Comparison of ENCODE assay signal across 1 cellular context in the genomic region with DNA sequence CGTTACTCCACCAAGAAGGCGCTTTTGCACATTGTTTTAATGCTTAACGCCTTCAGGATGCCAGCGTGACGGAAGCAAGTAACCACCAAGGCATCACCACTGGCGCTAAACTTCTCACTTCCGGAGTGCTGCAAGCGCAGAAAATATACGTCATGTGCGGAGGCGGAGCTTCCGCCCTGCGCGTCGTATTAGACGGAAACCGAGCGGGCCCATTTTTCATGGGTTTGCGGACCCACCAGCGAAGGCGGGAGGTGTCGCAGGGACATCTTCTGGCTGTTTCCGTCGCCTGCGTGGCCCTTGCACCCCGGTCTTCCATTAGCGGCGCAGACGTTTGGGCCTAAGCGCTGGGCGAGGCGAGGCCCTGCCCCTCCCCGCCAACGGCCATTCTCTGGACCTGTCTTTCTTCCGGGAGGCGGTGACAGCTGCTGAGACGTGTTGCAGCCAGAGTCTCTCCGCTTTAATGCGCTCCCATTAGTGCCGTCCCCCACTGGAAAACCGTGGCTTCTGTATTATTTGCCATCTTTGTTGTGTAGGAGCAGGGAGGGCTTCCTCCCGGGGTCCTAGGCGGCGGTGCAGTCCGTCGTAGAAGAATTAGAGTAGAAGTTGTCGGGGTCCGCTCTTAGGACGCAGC.
TF ChIP-seq lines count a peak whose summit lies in the region.

A gene (plus strand): TSS at position 403 of the 631 bp plus-strand sequence. CDS start 235 bp downstream, outside the sequence.

TF ChIP-seq in HepG2, 621 proteins besides CTCF, POLR2A, EP300 and RAD21 (continued from another document and continues in another):
- TF ChIP-seq, protein P1, sequence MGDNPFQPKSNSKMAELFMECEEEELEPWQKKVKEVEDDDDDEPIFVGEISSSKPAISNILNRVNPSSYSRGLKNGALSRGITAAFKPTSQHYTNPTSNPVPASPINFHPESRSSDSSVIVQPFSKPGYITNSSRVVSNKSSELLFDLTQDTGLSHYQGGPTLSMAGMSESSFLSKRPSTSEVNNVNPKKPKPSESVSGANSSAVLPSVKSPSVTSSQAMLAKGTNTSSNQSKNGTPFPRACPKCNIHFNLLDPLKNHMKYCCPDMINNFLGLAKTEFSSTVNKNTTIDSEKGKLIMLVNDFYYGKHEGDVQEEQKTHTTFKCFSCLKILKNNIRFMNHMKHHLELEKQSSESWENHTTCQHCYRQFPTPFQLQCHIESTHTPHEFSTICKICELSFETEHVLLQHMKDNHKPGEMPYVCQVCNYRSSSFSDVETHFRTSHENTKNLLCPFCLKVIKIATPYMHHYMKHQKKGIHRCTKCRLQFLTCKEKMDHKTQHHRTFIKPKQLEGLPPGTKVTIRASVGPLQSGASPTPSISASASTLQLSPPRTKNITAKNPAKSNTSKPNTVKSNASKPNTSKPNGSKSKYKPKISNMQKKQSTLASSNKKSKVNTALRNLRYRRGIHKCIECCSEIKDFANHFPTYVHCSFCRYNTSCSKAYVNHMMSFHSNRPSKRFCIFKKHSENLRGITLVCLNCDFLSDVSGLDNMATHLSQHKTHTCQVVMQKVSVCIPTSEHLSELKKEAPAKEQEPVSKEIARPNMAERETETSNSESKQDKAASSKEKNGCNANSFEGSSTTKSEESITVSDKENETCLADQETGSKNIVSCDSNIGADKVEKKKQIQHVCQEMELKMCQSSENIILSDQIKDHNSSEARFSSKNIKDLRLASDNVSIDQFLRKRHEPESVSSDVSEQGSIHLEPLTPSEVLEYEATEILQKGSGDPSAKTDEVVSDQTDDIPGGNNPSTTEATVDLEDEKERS (CRISPR knock-in tag; IDR thresholded peaks at IDR 0.05) = peak; percentile 80; the same call in 1 of the 2 replicates
- TF ChIP-seq ZNF83 (CRISPR knock-in tag; IDR thresholded peaks at IDR 0.05; ENCODE audit: borderline replicate concordance) (no peak), NR3C1 (CRISPR knock-in tag; IDR thresholded peaks at IDR 0.05) (no peak), ZNF773 (CRISPR knock-in tag; IDR thresholded peaks at IDR 0.05; ENCODE audit: borderline replicate concordance) (0 out of 2 replicates have a peak, but pooled peaks have one; percentile 19), ZNF614 (CRISPR knock-in tag; IDR thresholded peaks at IDR 0.05; ENCODE audit: borderline replicate concordance) (peak; percentile 88; the same call in 1 of the 2 replicates), SIN3A (IDR thresholded peaks at IDR 0.05; ENCODE audit: borderline replicate concordance, low read depth, low read length) (peak; percentile 91; the same call in 1 of the 2 replicates), SOX5 (CRISPR knock-in tag; IDR thresholded peaks at IDR 0.05; ENCODE audit: borderline replicate concordance) (peak; percentile 72), ZNF460 (CRISPR knock-in tag; IDR thresholded peaks at IDR 0.05; ENCODE audit: borderline replicate concordance) (no peak; the same call in 1 of the 2 replicates), PCBP1 (IDR thresholded peaks at IDR 0.05; ENCODE audit: borderline replicate concordance, low read depth, low read length) (peak; percentile 85), ETV6 (CRISPR knock-in tag; conservative IDR thresholded peaks at IDR 0.05) (no peak), ZNF331 (CRISPR knock-in tag; IDR thresholded peaks at IDR 0.05) (peak; percentile 90), NCOA2 (CRISPR knock-in tag; IDR thresholded peaks at IDR 0.05) (peak; percentile 64), SAFB2 (CRISPR knock-in tag; IDR thresholded peaks at IDR 0.05; ENCODE audit: borderline replicate concordance, low read depth) (peak; percentile 63; the same call in 1 of the 2 replicates), ZNF20 (CRISPR knock-in tag; IDR thresholded peaks at IDR 0.05) (no peak), ZNF816 (CRISPR knock-in tag; IDR thresholded peaks at IDR 0.05; ENCODE audit: borderline replicate concordance) (peak; percentile 81; the same call in 1 of the 2 replicates), ZNF619 (CRISPR knock-in tag; IDR thresholded peaks at IDR 0.05) (peak; percentile 93), HDAC1 (CRISPR knock-in tag; IDR thresholded peaks at IDR 0.05) (peak; percentile 99), ZFX (CRISPR knock-in tag; IDR thresholded peaks at IDR 0.05; ENCODE audit: low read depth) (peak; percentile 97)
- TF ChIP-seq, protein P2, sequence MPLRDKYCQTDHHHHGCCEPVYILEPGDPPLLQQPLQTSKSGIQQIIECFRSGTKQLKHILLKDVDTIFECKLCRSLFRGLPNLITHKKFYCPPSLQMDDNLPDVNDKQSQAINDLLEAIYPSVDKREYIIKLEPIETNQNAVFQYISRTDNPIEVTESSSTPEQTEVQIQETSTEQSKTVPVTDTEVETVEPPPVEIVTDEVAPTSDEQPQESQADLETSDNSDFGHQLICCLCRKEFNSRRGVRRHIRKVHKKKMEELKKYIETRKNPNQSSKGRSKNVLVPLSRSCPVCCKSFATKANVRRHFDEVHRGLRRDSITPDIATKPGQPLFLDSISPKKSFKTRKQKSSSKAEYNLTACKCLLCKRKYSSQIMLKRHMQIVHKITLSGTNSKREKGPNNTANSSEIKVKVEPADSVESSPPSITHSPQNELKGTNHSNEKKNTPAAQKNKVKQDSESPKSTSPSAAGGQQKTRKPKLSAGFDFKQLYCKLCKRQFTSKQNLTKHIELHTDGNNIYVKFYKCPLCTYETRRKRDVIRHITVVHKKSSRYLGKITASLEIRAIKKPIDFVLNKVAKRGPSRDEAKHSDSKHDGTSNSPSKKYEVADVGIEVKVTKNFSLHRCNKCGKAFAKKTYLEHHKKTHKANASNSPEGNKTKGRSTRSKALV (CRISPR knock-in tag; IDR thresholded peaks at IDR 0.05) = peak; percentile 75
- TF ChIP-seq, protein P3, sequence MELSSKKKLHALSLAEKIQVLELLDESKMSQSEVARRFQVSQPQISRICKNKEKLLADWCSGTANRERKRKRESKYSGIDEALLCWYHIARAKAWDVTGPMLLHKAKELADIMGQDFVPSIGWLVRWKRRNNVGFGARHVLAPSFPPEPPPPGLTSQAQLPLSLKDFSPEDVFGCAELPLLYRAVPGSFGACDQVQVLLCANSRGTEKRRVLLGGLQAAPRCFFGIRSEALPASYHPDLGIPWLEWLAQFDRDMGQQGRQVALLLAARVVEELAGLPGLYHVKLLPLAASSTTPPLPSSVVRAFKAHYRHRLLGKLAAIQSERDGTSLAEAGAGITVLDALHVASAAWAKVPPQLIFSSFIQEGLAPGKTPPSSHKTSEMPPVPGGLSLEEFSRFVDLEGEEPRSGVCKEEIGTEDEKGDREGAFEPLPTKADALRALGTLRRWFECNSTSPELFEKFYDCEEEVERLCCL (CRISPR knock-in tag; IDR thresholded peaks at IDR 0.05; ENCODE audit: borderline replicate concordance) = no peak
- TF ChIP-seq, protein P4, sequence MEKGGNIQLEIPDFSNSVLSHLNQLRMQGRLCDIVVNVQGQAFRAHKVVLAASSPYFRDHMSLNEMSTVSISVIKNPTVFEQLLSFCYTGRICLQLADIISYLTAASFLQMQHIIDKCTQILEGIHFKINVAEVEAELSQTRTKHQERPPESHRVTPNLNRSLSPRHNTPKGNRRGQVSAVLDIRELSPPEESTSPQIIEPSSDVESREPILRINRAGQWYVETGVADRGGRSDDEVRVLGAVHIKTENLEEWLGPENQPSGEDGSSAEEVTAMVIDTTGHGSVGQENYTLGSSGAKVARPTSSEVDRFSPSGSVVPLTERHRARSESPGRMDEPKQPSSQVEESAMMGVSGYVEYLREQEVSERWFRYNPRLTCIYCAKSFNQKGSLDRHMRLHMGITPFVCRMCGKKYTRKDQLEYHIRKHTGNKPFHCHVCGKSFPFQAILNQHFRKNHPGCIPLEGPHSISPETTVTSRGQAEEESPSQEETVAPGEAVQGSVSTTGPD (CRISPR knock-in tag; IDR thresholded peaks at IDR 0.05) = no peak
- TF ChIP-seq, protein P5, sequence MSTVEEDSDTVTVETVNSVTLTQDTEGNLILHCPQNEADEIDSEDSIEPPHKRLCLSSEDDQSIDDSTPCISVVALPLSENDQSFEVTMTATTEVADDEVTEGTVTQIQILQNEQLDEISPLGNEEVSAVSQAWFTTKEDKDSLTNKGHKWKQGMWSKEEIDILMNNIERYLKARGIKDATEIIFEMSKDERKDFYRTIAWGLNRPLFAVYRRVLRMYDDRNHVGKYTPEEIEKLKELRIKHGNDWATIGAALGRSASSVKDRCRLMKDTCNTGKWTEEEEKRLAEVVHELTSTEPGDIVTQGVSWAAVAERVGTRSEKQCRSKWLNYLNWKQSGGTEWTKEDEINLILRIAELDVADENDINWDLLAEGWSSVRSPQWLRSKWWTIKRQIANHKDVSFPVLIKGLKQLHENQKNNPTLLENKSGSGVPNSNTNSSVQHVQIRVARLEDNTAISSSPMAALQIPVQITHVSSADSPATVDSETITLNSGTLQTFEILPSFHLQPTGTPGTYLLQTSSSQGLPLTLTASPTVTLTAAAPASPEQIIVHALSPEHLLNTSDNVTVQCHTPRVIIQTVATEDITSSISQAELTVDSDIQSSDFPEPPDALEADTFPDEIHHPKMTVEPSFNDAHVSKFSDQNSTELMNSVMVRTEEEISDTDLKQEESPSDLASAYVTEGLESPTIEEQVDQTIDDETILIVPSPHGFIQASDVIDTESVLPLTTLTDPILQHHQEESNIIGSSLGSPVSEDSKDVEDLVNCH (CRISPR knock-in tag; IDR thresholded peaks at IDR 0.05) = no peak
- TF ChIP-seq, protein P6, sequence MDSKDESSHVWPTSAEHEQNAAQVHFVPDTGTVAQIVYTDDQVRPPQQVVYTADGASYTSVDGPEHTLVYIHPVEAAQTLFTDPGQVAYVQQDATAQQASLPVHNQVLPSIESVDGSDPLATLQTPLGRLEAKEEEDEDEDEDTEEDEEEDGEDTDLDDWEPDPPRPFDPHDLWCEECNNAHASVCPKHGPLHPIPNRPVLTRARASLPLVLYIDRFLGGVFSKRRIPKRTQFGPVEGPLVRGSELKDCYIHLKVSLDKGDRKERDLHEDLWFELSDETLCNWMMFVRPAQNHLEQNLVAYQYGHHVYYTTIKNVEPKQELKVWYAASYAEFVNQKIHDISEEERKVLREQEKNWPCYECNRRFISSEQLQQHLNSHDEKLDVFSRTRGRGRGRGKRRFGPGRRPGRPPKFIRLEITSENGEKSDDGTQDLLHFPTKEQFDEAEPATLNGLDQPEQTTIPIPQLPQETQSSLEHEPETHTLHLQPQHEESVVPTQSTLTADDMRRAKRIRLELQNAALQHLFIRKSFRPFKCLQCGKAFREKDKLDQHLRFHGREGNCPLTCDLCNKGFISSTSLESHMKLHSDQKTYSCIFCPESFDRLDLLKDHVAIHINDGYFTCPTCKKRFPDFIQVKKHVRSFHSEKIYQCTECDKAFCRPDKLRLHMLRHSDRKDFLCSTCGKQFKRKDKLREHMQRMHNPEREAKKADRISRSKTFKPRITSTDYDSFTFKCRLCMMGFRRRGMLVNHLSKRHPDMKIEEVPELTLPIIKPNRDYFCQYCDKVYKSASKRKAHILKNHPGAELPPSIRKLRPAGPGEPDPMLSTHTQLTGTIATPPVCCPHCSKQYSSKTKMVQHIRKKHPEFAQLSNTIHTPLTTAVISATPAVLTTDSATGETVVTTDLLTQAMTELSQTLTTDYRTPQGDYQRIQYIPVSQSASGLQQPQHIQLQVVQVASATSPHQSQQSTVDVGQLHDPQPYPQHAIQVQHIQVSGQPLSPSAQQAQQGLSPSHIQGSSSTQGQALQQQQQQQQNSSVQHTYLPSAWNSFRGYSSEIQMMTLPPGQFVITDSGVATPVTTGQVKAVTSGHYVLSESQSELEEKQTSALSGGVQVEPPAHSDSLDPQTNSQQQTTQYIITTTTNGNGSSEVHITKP (CRISPR knock-in tag; IDR thresholded peaks at IDR 0.05; ENCODE audit: low read depth) = peak; percentile 96
- TF ChIP-seq, protein P7, sequence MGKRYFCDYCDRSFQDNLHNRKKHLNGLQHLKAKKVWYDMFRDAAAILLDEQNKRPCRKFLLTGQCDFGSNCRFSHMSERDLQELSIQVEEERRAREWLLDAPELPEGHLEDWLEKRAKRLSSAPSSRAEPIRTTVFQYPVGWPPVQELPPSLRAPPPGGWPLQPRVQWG (CRISPR knock-in tag; IDR thresholded peaks at IDR 0.05; ENCODE audit: borderline replicate concordance, low read depth) = no peak
- TF ChIP-seq, protein P8, sequence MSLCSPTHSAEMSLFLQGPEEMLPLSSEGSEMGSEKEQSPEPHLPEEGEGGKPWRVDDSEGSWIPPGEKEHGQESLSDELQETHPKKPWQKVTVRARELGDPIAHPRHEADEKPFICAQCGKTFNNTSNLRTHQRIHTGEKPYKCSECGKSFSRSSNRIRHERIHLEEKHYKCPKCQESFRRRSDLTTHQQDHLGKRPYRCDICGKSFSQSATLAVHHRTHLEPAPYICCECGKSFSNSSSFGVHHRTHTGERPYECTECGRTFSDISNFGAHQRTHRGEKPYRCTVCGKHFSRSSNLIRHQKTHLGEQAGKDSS (CRISPR knock-in tag; IDR thresholded peaks at IDR 0.05; ENCODE audit: borderline replicate concordance, low read depth) = peak; percentile 86; the same call in 1 of the 2 replicates
- TF ChIP-seq, protein P9, sequence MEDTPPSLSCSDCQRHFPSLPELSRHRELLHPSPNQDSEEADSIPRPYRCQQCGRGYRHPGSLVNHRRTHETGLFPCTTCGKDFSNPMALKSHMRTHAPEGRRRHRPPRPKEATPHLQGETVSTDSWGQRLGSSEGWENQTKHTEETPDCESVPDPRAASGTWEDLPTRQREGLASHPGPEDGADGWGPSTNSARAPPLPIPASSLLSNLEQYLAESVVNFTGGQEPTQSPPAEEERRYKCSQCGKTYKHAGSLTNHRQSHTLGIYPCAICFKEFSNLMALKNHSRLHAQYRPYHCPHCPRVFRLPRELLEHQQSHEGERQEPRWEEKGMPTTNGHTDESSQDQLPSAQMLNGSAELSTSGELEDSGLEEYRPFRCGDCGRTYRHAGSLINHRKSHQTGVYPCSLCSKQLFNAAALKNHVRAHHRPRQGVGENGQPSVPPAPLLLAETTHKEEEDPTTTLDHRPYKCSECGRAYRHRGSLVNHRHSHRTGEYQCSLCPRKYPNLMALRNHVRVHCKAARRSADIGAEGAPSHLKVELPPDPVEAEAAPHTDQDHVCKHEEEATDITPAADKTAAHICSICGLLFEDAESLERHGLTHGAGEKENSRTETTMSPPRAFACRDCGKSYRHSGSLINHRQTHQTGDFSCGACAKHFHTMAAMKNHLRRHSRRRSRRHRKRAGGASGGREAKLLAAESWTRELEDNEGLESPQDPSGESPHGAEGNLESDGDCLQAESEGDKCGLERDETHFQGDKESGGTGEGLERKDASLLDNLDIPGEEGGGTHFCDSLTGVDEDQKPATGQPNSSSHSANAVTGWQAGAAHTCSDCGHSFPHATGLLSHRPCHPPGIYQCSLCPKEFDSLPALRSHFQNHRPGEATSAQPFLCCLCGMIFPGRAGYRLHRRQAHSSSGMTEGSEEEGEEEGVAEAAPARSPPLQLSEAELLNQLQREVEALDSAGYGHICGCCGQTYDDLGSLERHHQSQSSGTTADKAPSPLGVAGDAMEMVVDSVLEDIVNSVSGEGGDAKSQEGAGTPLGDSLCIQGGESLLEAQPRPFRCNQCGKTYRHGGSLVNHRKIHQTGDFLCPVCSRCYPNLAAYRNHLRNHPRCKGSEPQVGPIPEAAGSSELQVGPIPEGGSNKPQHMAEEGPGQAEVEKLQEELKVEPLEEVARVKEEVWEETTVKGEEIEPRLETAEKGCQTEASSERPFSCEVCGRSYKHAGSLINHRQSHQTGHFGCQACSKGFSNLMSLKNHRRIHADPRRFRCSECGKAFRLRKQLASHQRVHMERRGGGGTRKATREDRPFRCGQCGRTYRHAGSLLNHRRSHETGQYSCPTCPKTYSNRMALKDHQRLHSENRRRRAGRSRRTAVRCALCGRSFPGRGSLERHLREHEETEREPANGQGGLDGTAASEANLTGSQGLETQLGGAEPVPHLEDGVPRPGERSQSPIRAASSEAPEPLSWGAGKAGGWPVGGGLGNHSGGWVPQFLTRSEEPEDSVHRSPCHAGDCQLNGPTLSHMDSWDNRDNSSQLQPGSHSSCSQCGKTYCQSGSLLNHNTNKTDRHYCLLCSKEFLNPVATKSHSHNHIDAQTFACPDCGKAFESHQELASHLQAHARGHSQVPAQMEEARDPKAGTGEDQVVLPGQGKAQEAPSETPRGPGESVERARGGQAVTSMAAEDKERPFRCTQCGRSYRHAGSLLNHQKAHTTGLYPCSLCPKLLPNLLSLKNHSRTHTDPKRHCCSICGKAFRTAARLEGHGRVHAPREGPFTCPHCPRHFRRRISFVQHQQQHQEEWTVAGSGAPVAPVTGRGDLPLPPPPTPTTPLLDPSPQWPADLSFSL (CRISPR knock-in tag; IDR thresholded peaks at IDR 0.05) = no peak
